ENCODE assay signal across 1 cellular context in genomic region chr7:1473864-1474512, GRCh38.
TF ChIP-seq lines count a peak whose summit lies in the region.

No MANE protein-coding gene starts in this region.

TF ChIP-seq in HepG2, 621 proteins besides CTCF, POLR2A, EP300 and RAD21 (continued from another document and continues in another):
- TF ChIP-seq, protein P1, sequence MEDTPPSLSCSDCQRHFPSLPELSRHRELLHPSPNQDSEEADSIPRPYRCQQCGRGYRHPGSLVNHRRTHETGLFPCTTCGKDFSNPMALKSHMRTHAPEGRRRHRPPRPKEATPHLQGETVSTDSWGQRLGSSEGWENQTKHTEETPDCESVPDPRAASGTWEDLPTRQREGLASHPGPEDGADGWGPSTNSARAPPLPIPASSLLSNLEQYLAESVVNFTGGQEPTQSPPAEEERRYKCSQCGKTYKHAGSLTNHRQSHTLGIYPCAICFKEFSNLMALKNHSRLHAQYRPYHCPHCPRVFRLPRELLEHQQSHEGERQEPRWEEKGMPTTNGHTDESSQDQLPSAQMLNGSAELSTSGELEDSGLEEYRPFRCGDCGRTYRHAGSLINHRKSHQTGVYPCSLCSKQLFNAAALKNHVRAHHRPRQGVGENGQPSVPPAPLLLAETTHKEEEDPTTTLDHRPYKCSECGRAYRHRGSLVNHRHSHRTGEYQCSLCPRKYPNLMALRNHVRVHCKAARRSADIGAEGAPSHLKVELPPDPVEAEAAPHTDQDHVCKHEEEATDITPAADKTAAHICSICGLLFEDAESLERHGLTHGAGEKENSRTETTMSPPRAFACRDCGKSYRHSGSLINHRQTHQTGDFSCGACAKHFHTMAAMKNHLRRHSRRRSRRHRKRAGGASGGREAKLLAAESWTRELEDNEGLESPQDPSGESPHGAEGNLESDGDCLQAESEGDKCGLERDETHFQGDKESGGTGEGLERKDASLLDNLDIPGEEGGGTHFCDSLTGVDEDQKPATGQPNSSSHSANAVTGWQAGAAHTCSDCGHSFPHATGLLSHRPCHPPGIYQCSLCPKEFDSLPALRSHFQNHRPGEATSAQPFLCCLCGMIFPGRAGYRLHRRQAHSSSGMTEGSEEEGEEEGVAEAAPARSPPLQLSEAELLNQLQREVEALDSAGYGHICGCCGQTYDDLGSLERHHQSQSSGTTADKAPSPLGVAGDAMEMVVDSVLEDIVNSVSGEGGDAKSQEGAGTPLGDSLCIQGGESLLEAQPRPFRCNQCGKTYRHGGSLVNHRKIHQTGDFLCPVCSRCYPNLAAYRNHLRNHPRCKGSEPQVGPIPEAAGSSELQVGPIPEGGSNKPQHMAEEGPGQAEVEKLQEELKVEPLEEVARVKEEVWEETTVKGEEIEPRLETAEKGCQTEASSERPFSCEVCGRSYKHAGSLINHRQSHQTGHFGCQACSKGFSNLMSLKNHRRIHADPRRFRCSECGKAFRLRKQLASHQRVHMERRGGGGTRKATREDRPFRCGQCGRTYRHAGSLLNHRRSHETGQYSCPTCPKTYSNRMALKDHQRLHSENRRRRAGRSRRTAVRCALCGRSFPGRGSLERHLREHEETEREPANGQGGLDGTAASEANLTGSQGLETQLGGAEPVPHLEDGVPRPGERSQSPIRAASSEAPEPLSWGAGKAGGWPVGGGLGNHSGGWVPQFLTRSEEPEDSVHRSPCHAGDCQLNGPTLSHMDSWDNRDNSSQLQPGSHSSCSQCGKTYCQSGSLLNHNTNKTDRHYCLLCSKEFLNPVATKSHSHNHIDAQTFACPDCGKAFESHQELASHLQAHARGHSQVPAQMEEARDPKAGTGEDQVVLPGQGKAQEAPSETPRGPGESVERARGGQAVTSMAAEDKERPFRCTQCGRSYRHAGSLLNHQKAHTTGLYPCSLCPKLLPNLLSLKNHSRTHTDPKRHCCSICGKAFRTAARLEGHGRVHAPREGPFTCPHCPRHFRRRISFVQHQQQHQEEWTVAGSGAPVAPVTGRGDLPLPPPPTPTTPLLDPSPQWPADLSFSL (CRISPR knock-in tag; IDR thresholded peaks at IDR 0.05), result no peak
- TF ChIP-seq, protein P2, sequence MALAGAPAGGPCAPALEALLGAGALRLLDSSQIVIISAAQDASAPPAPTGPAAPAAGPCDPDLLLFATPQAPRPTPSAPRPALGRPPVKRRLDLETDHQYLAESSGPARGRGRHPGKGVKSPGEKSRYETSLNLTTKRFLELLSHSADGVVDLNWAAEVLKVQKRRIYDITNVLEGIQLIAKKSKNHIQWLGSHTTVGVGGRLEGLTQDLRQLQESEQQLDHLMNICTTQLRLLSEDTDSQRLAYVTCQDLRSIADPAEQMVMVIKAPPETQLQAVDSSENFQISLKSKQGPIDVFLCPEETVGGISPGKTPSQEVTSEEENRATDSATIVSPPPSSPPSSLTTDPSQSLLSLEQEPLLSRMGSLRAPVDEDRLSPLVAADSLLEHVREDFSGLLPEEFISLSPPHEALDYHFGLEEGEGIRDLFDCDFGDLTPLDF (CRISPR knock-in tag; IDR thresholded peaks at IDR 0.05), result no peak
- no peak for TF ChIP-seq ZFP1 (CRISPR knock-in tag; IDR thresholded peaks at IDR 0.05)
- TF ChIP-seq ATF7 (IDR thresholded peaks at IDR 0.05), result no peak
- no peak for TF ChIP-seq ATF7 (CRISPR knock-in tag; IDR thresholded peaks at IDR 0.05)
- TF ChIP-seq KDM5A (IDR thresholded peaks at IDR 0.05; ENCODE audit: borderline replicate concordance, low read length), result no peak
- TF ChIP-seq ZHX2 (IDR thresholded peaks at IDR 0.05; ENCODE audit: low read depth), result no peak
- TF ChIP-seq ZHX2 (CRISPR knock-in tag; IDR thresholded peaks at IDR 0.05; ENCODE audit: borderline replicate concordance), result no peak
- TF ChIP-seq, protein P3, sequence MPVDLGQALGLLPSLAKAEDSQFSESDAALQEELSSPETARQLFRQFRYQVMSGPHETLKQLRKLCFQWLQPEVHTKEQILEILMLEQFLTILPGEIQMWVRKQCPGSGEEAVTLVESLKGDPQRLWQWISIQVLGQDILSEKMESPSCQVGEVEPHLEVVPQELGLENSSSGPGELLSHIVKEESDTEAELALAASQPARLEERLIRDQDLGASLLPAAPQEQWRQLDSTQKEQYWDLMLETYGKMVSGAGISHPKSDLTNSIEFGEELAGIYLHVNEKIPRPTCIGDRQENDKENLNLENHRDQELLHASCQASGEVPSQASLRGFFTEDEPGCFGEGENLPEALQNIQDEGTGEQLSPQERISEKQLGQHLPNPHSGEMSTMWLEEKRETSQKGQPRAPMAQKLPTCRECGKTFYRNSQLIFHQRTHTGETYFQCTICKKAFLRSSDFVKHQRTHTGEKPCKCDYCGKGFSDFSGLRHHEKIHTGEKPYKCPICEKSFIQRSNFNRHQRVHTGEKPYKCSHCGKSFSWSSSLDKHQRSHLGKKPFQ (CRISPR knock-in tag; IDR thresholded peaks at IDR 0.05; ENCODE audit: insufficient replicate concordance), result no peak
- no peak for TF ChIP-seq HBP1 (CRISPR knock-in tag; IDR thresholded peaks at IDR 0.05; ENCODE audit: low read depth)
- no peak for TF ChIP-seq ETV6 (CRISPR knock-in tag; conservative IDR thresholded peaks at IDR 0.05)
- TF ChIP-seq HES4 (CRISPR knock-in tag; IDR thresholded peaks at IDR 0.05; ENCODE audit: borderline replicate concordance), result no peak
- TF ChIP-seq, protein P4, sequence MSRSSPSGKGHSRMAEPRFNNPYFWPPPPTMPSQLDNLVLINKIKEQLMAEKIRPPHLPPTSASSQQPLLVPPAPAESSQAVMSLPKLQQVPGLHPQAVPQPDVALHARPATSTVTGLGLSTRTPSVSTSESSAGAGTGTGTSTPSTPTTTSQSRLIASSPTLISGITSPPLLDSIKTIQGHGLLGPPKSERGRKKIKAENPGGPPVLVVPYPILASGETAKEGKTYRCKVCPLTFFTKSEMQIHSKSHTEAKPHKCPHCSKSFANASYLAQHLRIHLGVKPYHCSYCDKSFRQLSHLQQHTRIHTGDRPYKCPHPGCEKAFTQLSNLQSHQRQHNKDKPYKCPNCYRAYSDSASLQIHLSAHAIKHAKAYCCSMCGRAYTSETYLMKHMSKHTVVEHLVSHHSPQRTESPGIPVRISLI (CRISPR knock-in tag; IDR thresholded peaks at IDR 0.05; ENCODE audit: borderline replicate concordance), result no peak
- no peak for TF ChIP-seq CERS6 (CRISPR knock-in tag; IDR thresholded peaks at IDR 0.05)
- TF ChIP-seq HNF1B (CRISPR knock-in tag; IDR thresholded peaks at IDR 0.05), result no peak
- no peak for TF ChIP-seq KLF15 (CRISPR knock-in tag; IDR thresholded peaks at IDR 0.05; ENCODE audit: borderline replicate concordance)
- no peak for TF ChIP-seq REL (CRISPR knock-in tag; conservative IDR thresholded peaks at IDR 0.05)
- no peak for TF ChIP-seq CREB3 (CRISPR knock-in tag; IDR thresholded peaks at IDR 0.05)
- 0 out of 2 replicates have a peak, but pooled peaks have one; percentile 52 for TF ChIP-seq ZNF605 (CRISPR knock-in tag; IDR thresholded peaks at IDR 0.05)
- no peak for TF ChIP-seq KAT7 (CRISPR knock-in tag; IDR thresholded peaks at IDR 0.05; ENCODE audit: borderline replicate concordance)
- TF ChIP-seq ZNF124 (CRISPR knock-in tag; IDR thresholded peaks at IDR 0.05), result no peak
- TF ChIP-seq CBFB (CRISPR knock-in tag; IDR thresholded peaks at IDR 0.05), result no peak
- TF ChIP-seq, protein P5, sequence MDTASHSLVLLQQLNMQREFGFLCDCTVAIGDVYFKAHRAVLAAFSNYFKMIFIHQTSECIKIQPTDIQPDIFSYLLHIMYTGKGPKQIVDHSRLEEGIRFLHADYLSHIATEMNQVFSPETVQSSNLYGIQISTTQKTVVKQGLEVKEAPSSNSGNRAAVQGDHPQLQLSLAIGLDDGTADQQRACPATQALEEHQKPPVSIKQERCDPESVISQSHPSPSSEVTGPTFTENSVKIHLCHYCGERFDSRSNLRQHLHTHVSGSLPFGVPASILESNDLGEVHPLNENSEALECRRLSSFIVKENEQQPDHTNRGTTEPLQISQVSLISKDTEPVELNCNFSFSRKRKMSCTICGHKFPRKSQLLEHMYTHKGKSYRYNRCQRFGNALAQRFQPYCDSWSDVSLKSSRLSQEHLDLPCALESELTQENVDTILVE (CRISPR knock-in tag; IDR thresholded peaks at IDR 0.05), result no peak
- no peak for TF ChIP-seq NONO (IDR thresholded peaks at IDR 0.05)
- peak; percentile 54; the same call in 1 of the 2 replicates for TF ChIP-seq NONO (CRISPR knock-in tag; conservative IDR thresholded peaks at IDR 0.05)
- TF ChIP-seq MYNN (CRISPR knock-in tag; IDR thresholded peaks at IDR 0.05; ENCODE audit: low read depth), result no peak
- no peak for TF ChIP-seq ZSCAN29 (CRISPR knock-in tag; conservative IDR thresholded peaks at IDR 0.05)
- TF ChIP-seq RXRB (CRISPR knock-in tag; IDR thresholded peaks at IDR 0.05; ENCODE audit: borderline replicate concordance), result no peak
- no peak for TF ChIP-seq RAD51 (IDR thresholded peaks at IDR 0.05; ENCODE audit: borderline replicate concordance)
- TF ChIP-seq MED8 (CRISPR knock-in tag; IDR thresholded peaks at IDR 0.05; ENCODE audit: insufficient replicate concordance), result no peak
- no peak for TF ChIP-seq CEBPB (IDR thresholded peaks at IDR 0.05; ENCODE audit: borderline replicate concordance, low read depth, low read length)
- TF ChIP-seq, protein P6, sequence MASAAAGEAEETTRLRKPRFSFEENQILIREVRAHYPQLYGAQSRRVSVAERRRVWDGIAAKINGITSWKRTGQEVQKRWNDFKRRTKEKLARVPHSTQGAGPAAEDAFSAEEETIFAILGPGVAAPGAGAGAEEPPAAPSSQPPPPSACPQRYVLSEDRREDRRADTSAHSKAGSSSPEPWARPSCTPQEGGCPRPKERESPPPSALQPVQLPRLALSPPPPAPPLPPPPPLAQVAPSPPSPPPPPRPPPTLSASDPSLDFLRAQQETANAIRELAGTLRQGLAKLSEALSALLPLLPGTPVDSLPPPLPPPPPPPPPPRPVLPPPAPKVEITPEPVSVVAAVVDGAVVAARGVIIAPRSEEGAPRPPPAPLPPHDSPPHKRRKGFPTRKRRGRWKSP (CRISPR knock-in tag; IDR thresholded peaks at IDR 0.05), result no peak
- no peak for TF ChIP-seq ZBTB20 (CRISPR knock-in tag; IDR thresholded peaks at IDR 0.05; ENCODE audit: borderline replicate concordance, low read depth)
